Comparison of ENCODE assay signal across 1 cellular context in genomic region chr13:106507560-106508274, GRCh38.
TF ChIP-seq lines count a peak whose summit lies in the region.

No MANE protein-coding gene starts in this region.

TF ChIP-seq in K562, 482 proteins besides CTCF, POLR2A, EP300 and RAD21 (continued from another document):
- TF ChIP-seq ZNF398 (CRISPR knock-in tag; IDR thresholded peaks at IDR 0.05), result no peak
- peak; percentile 83 for TF ChIP-seq NFE2 (IDR thresholded peaks at IDR 0.05; ENCODE audit: low read depth)
- TF ChIP-seq GABPA (tag; conservative IDR thresholded peaks at IDR 0.05; ENCODE audit: low read depth), result no peak
- peak; percentile 79 for TF ChIP-seq C11orf30 (IDR thresholded peaks at IDR 0.05; ENCODE audit: low read depth)
- 0 out of 2 replicates have a peak, but pooled peaks have one; percentile 48 for TF ChIP-seq MAFK (IDR thresholded peaks at IDR 0.05; ENCODE audit: low read length)
- TF ChIP-seq CGGBP1 (CRISPR knock-in tag; IDR thresholded peaks at IDR 0.05), result no peak
- TF ChIP-seq ZNF316 (IDR thresholded peaks at IDR 0.05), result peak; percentile 85
- TF ChIP-seq TBP (optimal IDR thresholded peaks at IDR 0.05; ENCODE audit: low read depth, low read length), result peak; percentile 18
